Comparison of ENCODE assay signal across 25 cellular contexts in the genomic region with DNA sequence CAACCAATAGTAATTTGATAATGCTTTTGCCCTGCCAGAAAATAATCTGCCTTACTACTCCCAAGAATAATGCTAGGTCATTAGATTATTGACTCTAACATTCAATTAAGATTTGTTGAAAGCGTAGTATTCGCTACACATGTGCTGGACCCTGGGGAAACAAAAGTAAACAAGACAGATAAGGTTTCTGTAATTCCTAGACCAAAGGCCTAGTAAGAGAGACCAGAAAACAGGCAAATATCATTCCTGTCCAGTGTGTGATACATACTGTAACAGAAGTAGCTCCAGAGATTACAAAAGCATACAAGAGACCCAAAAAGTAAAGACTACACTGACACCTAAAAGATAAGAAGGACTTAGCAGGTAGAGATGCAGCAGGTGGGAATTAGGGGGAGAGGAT.
"Had no signal": no experiment of that assay in that cellular context is flagged by ENCODE, and none has a peak within 500 bp of the region (broad histone marks: within the 10 kb centered on the region; RNA-seq: fewer than 3 reads in every experiment).

No MANE protein-coding gene starts in this region.

- H3K36me3 ChIP-seq: adrenal gland, gastrocnemius medialis, spleen, uterus had no signal

- H3K4me1 ChIP-seq: adrenal gland, gastrocnemius medialis, spleen, uterus had no signal

- H3K9me3 Mint-ChIP-seq: activated naive CD4-positive, alpha-beta T cell treated with anti-CD3 and anti-CD28 coated beads for 36 hours; activated naive CD8-positive, alpha-beta T cell treated with anti-CD3 and anti-CD28 coated beads for 36 hours; dendritic cell treated with granulocyte-macrophage colony-stimulating factor and Interleukin-4, amounts not matched to agents 40 ng/mL and 50 ng/mL, for 4 days; mesothelial cell of epicardium; naive thymus-derived CD4-positive, alpha-beta T cell; neural crest cell; type B pancreatic cell had no signal

- ATAC-seq: gastrocnemius medialis; left ventricle myocardium superior; naive thymus-derived CD4-positive, alpha-beta T cell had no signal

- H3K4me3 Mint-ChIP-seq: activated naive CD4-positive, alpha-beta T cell treated with anti-CD3 and anti-CD28 coated beads for 36 hours; activated naive CD8-positive, alpha-beta T cell treated with anti-CD3 and anti-CD28 coated beads for 36 hours; dendritic cell treated with granulocyte-macrophage colony-stimulating factor and Interleukin-4, amounts not matched to agents 40 ng/mL and 50 ng/mL, for 4 days; mesothelial cell of epicardium; naive thymus-derived CD4-positive, alpha-beta T cell; neural crest cell; type B pancreatic cell had no signal

- H3K27me3 ChIP-seq: adrenal gland, brain microvascular endothelial cell, gastrocnemius medialis, right atrium auricular region, spleen, uterus had no signal

- H2AFZ ChIP-seq: parathyroid adenoma had no signal

- H3K79me2 ChIP-seq: parathyroid adenoma had no signal

- DNase-seq: activated CD4-positive, alpha-beta T cell treated with anti-CD3 and anti-CD28 coated beads for 4 hours; activated CD4-positive, alpha-beta T cell treated with anti-CD3 and anti-CD28 coated beads, Interleukin-2, amount 50 U/mL, for 4 hours; activated CD8-positive, alpha-beta memory T cell treated with anti-CD3 and anti-CD28 coated beads for 24 hours; activated effector memory CD4-positive, alpha-beta T cell treated with anti-CD3 and anti-CD28 coated beads, Interleukin-2, amount 50 U/mL, for 16 hours; activated naive CD4-positive, alpha-beta T cell treated with anti-CD3 and anti-CD28 coated beads for 36 hours; activated naive CD8-positive, alpha-beta T cell treated with anti-CD3 and anti-CD28 coated beads for 36 hours; adrenal gland; aorta; brain microvascular endothelial cell; central memory CD4-positive, alpha-beta T cell; gastrocnemius medialis; glutamatergic neuron; islet precursor cell; left ventricle myocardium superior; naive thymus-derived CD4-positive, alpha-beta T cell; nucleus accumbens; spleen; stimulated activated naive CD4-positive, alpha-beta T cell treated with Interleukin-2 at 50 U/mL for 16 hours; uterus had no signal

- H3K9me3 ChIP-seq: adrenal gland, gastrocnemius medialis, right atrium auricular region, spleen, uterus had no signal

- H3K27me3 Mint-ChIP-seq: activated naive CD8-positive, alpha-beta T cell treated with anti-CD3 and anti-CD28 coated beads for 36 hours; dendritic cell treated with granulocyte-macrophage colony-stimulating factor and Interleukin-4, amounts not matched to agents 40 ng/mL and 50 ng/mL, for 4 days; naive thymus-derived CD4-positive, alpha-beta T cell; type B pancreatic cell had no signal

- H3K4me3 ChIP-seq: adrenal gland, gastrocnemius medialis, right atrium auricular region, spleen, uterus had no signal

- H3K27ac ChIP-seq: adrenal gland, brain microvascular endothelial cell, gastrocnemius medialis, right atrium auricular region, spleen had no signal

- H3K27ac Mint-ChIP-seq: activated naive CD4-positive, alpha-beta T cell treated with anti-CD3 and anti-CD28 coated beads for 36 hours; activated naive CD8-positive, alpha-beta T cell treated with anti-CD3 and anti-CD28 coated beads for 36 hours; dendritic cell treated with granulocyte-macrophage colony-stimulating factor and Interleukin-4, amounts not matched to agents 40 ng/mL and 50 ng/mL, for 4 days; mesothelial cell of epicardium; naive thymus-derived CD4-positive, alpha-beta T cell; type B pancreatic cell had no signal

- H3K36me3 Mint-ChIP-seq: activated naive CD8-positive, alpha-beta T cell treated with anti-CD3 and anti-CD28 coated beads for 36 hours; naive thymus-derived CD4-positive, alpha-beta T cell had no signal

- H3K4me1 Mint-ChIP-seq: activated naive CD8-positive, alpha-beta T cell treated with anti-CD3 and anti-CD28 coated beads for 36 hours; mesothelial cell of epicardium; naive thymus-derived CD4-positive, alpha-beta T cell; neural crest cell had no signal
